Comparison of ENCODE assay signal across 15 cellular contexts in the genomic region with DNA sequence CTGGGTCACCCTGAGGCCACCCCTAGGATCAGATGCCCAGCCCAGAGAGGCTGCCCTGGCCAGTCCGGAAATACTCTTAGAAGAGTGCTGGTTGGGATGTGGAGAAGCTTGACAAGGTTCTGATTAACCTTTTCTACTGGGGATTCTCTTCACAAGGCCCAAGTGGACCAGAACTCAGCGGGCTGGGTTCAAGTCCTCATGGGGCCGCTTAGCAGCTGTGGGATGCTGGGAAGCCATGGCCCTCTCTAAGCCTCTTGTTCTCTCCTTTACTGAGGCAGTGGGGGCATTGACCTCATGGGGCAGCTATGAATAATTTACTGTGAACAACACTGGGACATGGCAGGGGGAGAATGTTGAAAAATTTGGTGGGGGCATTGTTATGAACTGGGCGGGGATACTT.
A peak's percentile ranks its signal among the peaks of the same experiment; 100 is the strongest.
DNase-seq lines count a peak whose midpoint lies in the region; FAIRE-seq and TF ChIP-seq lines count a peak whose summit lies in the region.
"Had no signal": no experiment of that assay in that cellular context is flagged by ENCODE, and none has a peak within 500 bp of the region (broad histone marks: within the 10 kb centered on the region; RNA-seq: fewer than 3 reads in every experiment).

No MANE protein-coding gene starts in this region.

- H3K4me1 ChIP-seq in small intestine (ENCODE audit: control insufficient read depth in 2 of 2, insufficient read depth in 1 of 2, low read depth in 1 of 2, low read length in 1 of 2): no peaks in the 10 kb centered on the region
- H3K4me1 ChIP-seq: A549, BE2C had no signal

- peaks cover 5% of the 10 kb centered on the region for H3K9me3 Mint-ChIP-seq in neural crest cell
- H3K9me3 Mint-ChIP-seq in type B pancreatic cell: no peaks in the 10 kb centered on the region

- no peak for DNase-seq in caudate nucleus (lab: John Stamatoyannopoulos, UW)
- peak; percentile 24 for DNase-seq in coronary artery (ENCODE audit: low spot score)
- no peak for DNase-seq in neural crest cell (ENCODE audit: low read depth, low spot score)
- peak; percentile 29 for DNase-seq in type B pancreatic cell (ENCODE audit: extremely low spot score, unreplicated experiment)
- no peak for DNase-seq in NCI-H2196 (lab: John Stamatoyannopoulos, UW; ENCODE audit: unreplicated experiment)
- no peak for DNase-seq in mesenteric fat pad (ENCODE audit: low spot score)
- DNase-seq in small intestine: no peak
- DNase-seq: BE2C; CD4-positive, alpha-beta memory T cell; DMS79; GM23248 had no signal

- H3K27ac ChIP-seq in caudate nucleus (ENCODE audit: low read depth, low read length): peak overlapping the region; percentile 99
- H3K27ac ChIP-seq in coronary artery: no peak overlapping the region
- no peak overlapping the region for H3K27ac ChIP-seq in small intestine (ENCODE audit: low read depth in 1 of 2, low read length in 1 of 2)
- H3K27ac ChIP-seq: A549, C4-2B, GM23248 had no signal

- FAIRE-seq in small intestine (lab: Jason Lieb, UNC): no peak
- FAIRE-seq: A549, GM12878, H54 had no signal

- peaks cover 23% of the 10 kb centered on the region for H3K4me1 Mint-ChIP-seq in neural crest cell
- H3K4me1 Mint-ChIP-seq in type B pancreatic cell (ENCODE audit: unreplicated experiment): no peaks in the 10 kb centered on the region

- H3K36me3 Mint-ChIP-seq in neural crest cell (ENCODE audit: low read depth): peaks cover 6% of the 10 kb centered on the region
- no peaks in the 10 kb centered on the region for H3K36me3 Mint-ChIP-seq in type B pancreatic cell
- H3K36me3 Mint-ChIP-seq: CD4-positive, alpha-beta memory T cell had no signal

- peaks cover 0 to 2% of the 10 kb centered on the region in 2 donors for H3K27me3 ChIP-seq in small intestine (ENCODE audit: control insufficient read depth in 2 of 2, insufficient read depth in 2 of 2, low read length in 2 of 2)
- H3K27me3 ChIP-seq: BE2C had no signal

- no peaks in the 10 kb centered on the region for H3K27me3 Mint-ChIP-seq in neural crest cell (ENCODE audit: low read depth)
- peaks cover 10% of the 10 kb centered on the region for H3K27me3 Mint-ChIP-seq in type B pancreatic cell

- no peak overlapping the region for H3K4me3 ChIP-seq in coronary artery
- no peak overlapping the region for H3K4me3 ChIP-seq in small intestine (ENCODE audit: low read depth in 1 of 2, low read length in 2 of 2)
- H3K4me3 ChIP-seq: A549, GM12878, GM23248 had no signal

- TF ChIP-seq CTCF in coronary artery (IDR thresholded peaks at IDR 0.05): no peak
- TF ChIP-seq CTCF in neural crest cell (conservative IDR thresholded peaks at IDR 0.05): no peak
- TF ChIP-seq CTCF in type B pancreatic cell (conservative IDR thresholded peaks at IDR 0.05): no peak

- 88 to 92% (median 90%) methylated on average over 4 of the region's 4 CpGs for WGBS in small intestine, 3 donors

- H3K36me3 ChIP-seq in small intestine (ENCODE audit: control insufficient read depth in 2 of 2, insufficient read depth in 2 of 2, low read length in 2 of 2): no peaks in the 10 kb centered on the region
- H3K36me3 ChIP-seq: BE2C had no signal

- no peaks in the 10 kb centered on the region for H3K9me3 ChIP-seq in small intestine (ENCODE audit: control insufficient read depth, low read depth)
- H3K9me3 ChIP-seq: A549, BE2C had no signal

- H3K27ac Mint-ChIP-seq in neural crest cell (ENCODE audit: unreplicated experiment) (peak overlapping the region; percentile 5), type B pancreatic cell (no peak overlapping the region)

- H3K4me3 Mint-ChIP-seq in neural crest cell: no peak overlapping the region
- H3K4me3 Mint-ChIP-seq in type B pancreatic cell: no peak overlapping the region
- H3K4me3 Mint-ChIP-seq: CD4-positive, alpha-beta memory T cell had no signal

Comparison
In these comparisons a context has a peak if more than half of its experiments do, and no peak if none do; other contexts are left out.
1. DNase-seq: peak in coronary artery (single experiment) and type B pancreatic cell (single experiment); none in caudate nucleus (0 of 61), neural crest cell (single experiment), NCI-H2196 (single experiment), mesenteric fat pad (single experiment) and small intestine (single experiment).